28 cellular contexts compared by ENCODE assay signal in genomic region chr3:197009532-197010019, GRCh38. TPM values are rescaled to one million over a fixed set of nuclear protein-coding genes. Genes with fewer than 3 reads are reported as not detected.
DNase-seq lines count a peak whose midpoint lies in the region; ATAC-seq, FAIRE-seq and TF ChIP-seq lines count a peak whose summit lies in the region.
"Had no signal": no experiment of that assay in that cellular context is flagged by ENCODE, and none has a peak within 500 bp of the region (broad histone marks: within the 10 kb centered on the region; RNA-seq: fewer than 3 reads in every experiment).

No MANE protein-coding gene starts in this region.

- intact Hi-C loops in Right ventricle myocardium superior (cut with DNase I) (no loop called here), CD14-positive monocyte (cut with micrococcal nuclease) (loop anchor here in 1 of 2 donors (5.0 kb wide), 1 partner anchor 48 kb away; no protein-coding TSS in a partner anchor), kidney (cut with DNase I) (no loop called here)

- peaks cover 0 to 3% (median 2%) of the 10 kb centered on the region in 3 donors for H3K27me3 Mint-ChIP-seq in CD14-positive monocyte (ENCODE audit: low read depth in 3 of 3)
- H3K27me3 Mint-ChIP-seq in stimulated activated naive CD8-positive, alpha-beta T cell treated with anti-CD3 and anti-CD28 coated beads, Interleukin-15, amount 100 ng/mL, for 72 hours, result peaks cover 8% of the 10 kb centered on the region
- H3K27me3 Mint-ChIP-seq: CD4-positive, alpha-beta memory T cell had no signal

- H3K27me3 ChIP-seq in right atrium auricular region, result no peaks in the 10 kb centered on the region

- no peaks in the 10 kb centered on the region for H3K36me3 ChIP-seq in right atrium auricular region
- no peaks in the 10 kb centered on the region for H3K36me3 ChIP-seq in kidney (ENCODE audit: control insufficient read depth in 1 of 2, insufficient read depth in 2 of 2, low read length in 2 of 2)

- H3K36me3 Mint-ChIP-seq in CD14-positive monocyte, result peaks cover 0 to under 1% of the 10 kb centered on the region in 2 donors
- H3K36me3 Mint-ChIP-seq: CD4-positive, alpha-beta memory T cell; CD4-positive, CD25-positive, alpha-beta regulatory T cell had no signal

- no peak overlapping the region for H3K9ac ChIP-seq in kidney (ENCODE audit: low read length in 2 of 2)

- H3K27ac ChIP-seq in right atrium auricular region, result no peak overlapping the region
- no peak overlapping the region for H3K27ac ChIP-seq in kidney (ENCODE audit: low read depth in 2 of 2, low read length in 2 of 2)
- no peak overlapping the region for H3K27ac ChIP-seq in RWPE1
- H3K27ac ChIP-seq: 22Rv1, A549, C4-2B had no signal

- FAIRE-seq in kidney (lab: Jason Lieb, UNC), result no peak
- FAIRE-seq: A549, GM12878, GM12892, GM18507, GM19239 had no signal

- no peak for ATAC-seq in Right ventricle myocardium superior (ENCODE audit: poor library complexity)
- no peak for ATAC-seq in GM18861 (IDR thresholded peaks at IDR 0.05; ENCODE audit: unreplicated experiment)
- no peak for ATAC-seq in stimulated activated naive CD8-positive, alpha-beta T cell treated with anti-CD3 and anti-CD28 coated beads, Interleukin-15, amount 100 ng/mL, for 72 hours
- ATAC-seq: A549, GM12878 had no signal

- H3K9me3 ChIP-seq in right atrium auricular region (no peaks in the 10 kb centered on the region), kidney (ENCODE audit: control insufficient read depth in 1 of 2, low read length in 2 of 2) (no peaks in the 10 kb centered on the region)
- H3K9me3 ChIP-seq: A549 had no signal

- H3K4me3 ChIP-seq in right atrium auricular region, result no peak overlapping the region
- H3K4me3 ChIP-seq in kidney (ENCODE audit: low read length in 2 of 2), result no peak overlapping the region
- H3K4me3 ChIP-seq: A549, GM12878 had no signal

- CTCF ChIA-PET in RWPE1 (lab: Yijun Ruan, JAX), result interaction anchor here (4.8 kb wide), 1 partner anchor 20 kb away, joined by 17 read pairs; the partner anchor contains the start of gene MELTF

- DNase-seq in Right ventricle myocardium superior (peak; percentile 21), right atrium auricular region (ENCODE audit: low spot score) (no peak), CD14-positive monocyte (ENCODE audit: low spot score) (peak; percentile 36), kidney (peak; percentile 75), RWPE1 (ENCODE audit: low spot score) (no peak)
- no peak for DNase-seq in stimulated activated naive CD8-positive, alpha-beta T cell treated with anti-CD3 and anti-CD28 coated beads, Interleukin-15, amount 100 ng/mL, for 72 hours
- DNase-seq: AML-193; CD4-positive, alpha-beta memory T cell; CD4-positive, CD25-positive, alpha-beta regulatory T cell; COR-L47; DMS 273 treated with DMSO at 0.1 percent for 48 hours; DMS153; DMS53; DMS79; DND-41; EL; GDM1 had no signal

- H3K4me1 Mint-ChIP-seq in CD14-positive monocyte, result peaks cover 2% of the 10 kb centered on the region
- H3K4me1 Mint-ChIP-seq in stimulated activated naive CD8-positive, alpha-beta T cell treated with anti-CD3 and anti-CD28 coated beads, Interleukin-15, amount 100 ng/mL, for 72 hours, result peaks cover under 1% of the 10 kb centered on the region
- H3K4me1 Mint-ChIP-seq: B cell had no signal

- H3K4me1 ChIP-seq in right atrium auricular region, result no peaks in the 10 kb centered on the region
- no peaks in the 10 kb centered on the region for H3K4me1 ChIP-seq in kidney (ENCODE audit: control insufficient read depth in 1 of 2, insufficient read depth in 1 of 2, low read depth in 1 of 2, low read length in 2 of 2)
- H3K4me1 ChIP-seq: A549 had no signal

- TF ChIP-seq CTCF in right atrium auricular region (IDR thresholded peaks at IDR 0.05) (no peak), CD14-positive monocyte (IDR thresholded peaks at IDR 0.05) (no peak), kidney (IDR thresholded peaks at IDR 0.05; ENCODE audit: borderline replicate concordance, extremely low read depth, insufficient read depth) (no peak), RWPE1 (conservative IDR thresholded peaks at IDR 0.05; ENCODE audit: low read depth) (no peak)

- POLR2A ChIA-PET in RWPE1 (lab: Yijun Ruan, JAX; ENCODE audit: low non-redundant PET), result no interaction called here

- H3K4me3 Mint-ChIP-seq in CD14-positive monocyte, result no peak overlapping the region
- H3K4me3 Mint-ChIP-seq in stimulated activated naive CD8-positive, alpha-beta T cell treated with anti-CD3 and anti-CD28 coated beads, Interleukin-15, amount 100 ng/mL, for 72 hours, result no peak overlapping the region
- H3K4me3 Mint-ChIP-seq: B cell; CD4-positive, alpha-beta memory T cell; CD4-positive, CD25-positive, alpha-beta regulatory T cell; CD8-positive, alpha-beta memory T cell had no signal

- no peak overlapping the region for H3K27ac Mint-ChIP-seq in CD14-positive monocyte
- H3K27ac Mint-ChIP-seq in stimulated activated naive CD8-positive, alpha-beta T cell treated with anti-CD3 and anti-CD28 coated beads, Interleukin-15, amount 100 ng/mL, for 72 hours, result no peak overlapping the region
- H3K27ac Mint-ChIP-seq: B cell; CD4-positive, alpha-beta memory T cell; CD4-positive, CD25-positive, alpha-beta regulatory T cell; CD8-positive, alpha-beta memory T cell had no signal

- H3K9me3 Mint-ChIP-seq in CD14-positive monocyte, result no peaks in the 10 kb centered on the region
- no peaks in the 10 kb centered on the region for H3K9me3 Mint-ChIP-seq in stimulated activated naive CD8-positive, alpha-beta T cell treated with anti-CD3 and anti-CD28 coated beads, Interleukin-15, amount 100 ng/mL, for 72 hours
- H3K9me3 Mint-ChIP-seq: CD4-positive, alpha-beta memory T cell; CD4-positive, CD25-positive, alpha-beta regulatory T cell; CD8-positive, alpha-beta memory T cell had no signal

RNA-seq across cellular contexts. Expression of gene MELTF, which starts 20.0 kb away (rescaled TPM):
- total RNA-seq in Right ventricle myocardium superior (3.1 TPM), right atrium auricular region (1 to 10 TPM; 3.1 to 6.7 TPM), kidney (8.7 TPM)
- polyA plus RNA-seq in CD14-positive monocyte (under 1 TPM; 0.34 to 0.36 TPM), kidney (ENCODE audit: insufficient read depth, low read depth, low replicate concordance) (6.1 TPM)

RNA-seq across cellular contexts. Expression of gene PIGZ, which starts 40.9 kb away (rescaled TPM):
- total RNA-seq in Right ventricle myocardium superior, result 2.2 TPM
- total RNA-seq in right atrium auricular region, result 1 to 10 TPM; 5.4 to 7.0 TPM
- polyA plus RNA-seq in CD14-positive monocyte, result 1 to 10 TPM; 1.6 to 1.9 TPM
- total RNA-seq in kidney, result 3.5 TPM
- 1.4 TPM for polyA plus RNA-seq in kidney (ENCODE audit: insufficient read depth, low read depth, low replicate concordance)
- total RNA-seq: G401 had no signal
- polyA plus RNA-seq: CD8-positive, alpha-beta memory T cell had no signal

Comparison
In these comparisons a context has a peak if more than half of its experiments do, and no peak if none do; other contexts are left out.
1. DNase-seq: peak in Right ventricle myocardium superior (single experiment), CD14-positive monocyte (single experiment) and kidney (single experiment); none in right atrium auricular region (single experiment), RWPE1 (single experiment) and stimulated activated naive CD8-positive, alpha-beta T cell treated with anti-CD3 and anti-CD28 coated beads, Interleukin-15, amount 100 ng/mL, for 72 hours (0 of 2).